In genomic region chr21:45300786-45301520, GRCh38 we compare ENCODE assay signal across 11 cellular contexts. TPM values are rescaled to one million over a fixed set of nuclear protein-coding genes. Genes with fewer than 3 reads are reported as not detected.
DNase-seq lines count a peak whose midpoint lies in the region; ATAC-seq, FAIRE-seq and TF ChIP-seq lines count a peak whose summit lies in the region.
"Had no signal": no experiment of that assay in that cellular context is flagged by ENCODE, and none has a peak within 500 bp of the region (broad histone marks: within the 10 kb centered on the region; RNA-seq: fewer than 3 reads in every experiment).

No MANE protein-coding gene starts in this region.

- peaks cover 7% of the 10 kb centered on the region for H3K27me3 Mint-ChIP-seq in CD4-positive, CD25-positive, alpha-beta regulatory T cell
- H3K27me3 Mint-ChIP-seq in stimulated activated naive B cell treated with anti-CD40 and anti-IgM and Interleukin-4, amounts not matched to agents 10 μg/mL and 1 μg/mL and 100 μg/mL, for 72 hours: peaks cover 18 to 34% of the 10 kb centered on the region in 2 donors
- H3K27me3 Mint-ChIP-seq: dendritic cell treated with granulocyte-macrophage colony-stimulating factor and Interleukin-4, amounts not matched to agents 40 ng/mL and 50 ng/mL, for 4 days had no signal

- in situ Hi-C loops in HepG2 (cut with HindIII; ENCODE audit: extremely low pct_ligation_motif_present, low pct_unique_long_range_greater_than_20kb): no loop called here

- H4K20me1 ChIP-seq in HepG2 (ENCODE audit: insufficient read depth, low read length): no peaks in the 10 kb centered on the region

- H3K4me1 ChIP-seq in CD4-positive, CD25-positive, alpha-beta regulatory T cell (ENCODE audit: control insufficient read depth, insufficient read depth, low read length, poor library complexity, severe bottlenecking): peaks cover 27% of the 10 kb centered on the region
- peaks cover 33% of the 10 kb centered on the region for H3K4me1 ChIP-seq in HepG2 (ENCODE audit: insufficient read depth, low read length)
- H3K4me1 ChIP-seq in foreskin keratinocyte: peaks cover 7% of the 10 kb centered on the region

- no peak overlapping the region for H3K9ac ChIP-seq in HepG2 (ENCODE audit: insufficient read depth, low read depth, low read length)

- H2AFZ ChIP-seq in HepG2 (ENCODE audit: low read length): no peak overlapping the region

- no peaks in the 10 kb centered on the region for H3K79me2 ChIP-seq in HepG2 (ENCODE audit: insufficient read depth, low read length)

- no peak overlapping the region for H3K4me2 ChIP-seq in HepG2 (ENCODE audit: low read depth, low read length)

- intact Hi-C loops in HepG2 (cut with micrococcal nuclease; ENCODE audit: unreplicated experiment) (no loop called here), sciatic nerve (cut with DNase I) (no loop called here)

- H3K36me3 Mint-ChIP-seq in CD4-positive, CD25-positive, alpha-beta regulatory T cell: no peaks in the 10 kb centered on the region
- peaks cover 2 to 8% of the 10 kb centered on the region in 2 donors for H3K36me3 Mint-ChIP-seq in stimulated activated naive B cell treated with anti-CD40 and anti-IgM and Interleukin-4, amounts not matched to agents 10 μg/mL and 1 μg/mL and 100 μg/mL, for 72 hours

- no peak for ATAC-seq in CD4-positive, CD25-positive, alpha-beta regulatory T cell (ENCODE audit: low read depth in 2 of 2)
- no peak for ATAC-seq in HepG2
- ATAC-seq in sciatic nerve: no peak
- ATAC-seq in stimulated activated naive B cell treated with anti-CD40 and anti-IgM and Interleukin-4, amounts not matched to agents 10 μg/mL and 1 μg/mL and 100 μg/mL, for 72 hours (replicated peaks): no peak
- ATAC-seq in foreskin keratinocyte: no peak

- CTCF ChIA-PET in HepG2 (lab: Yijun Ruan, JAX; ENCODE audit: low intra/inter-chr PET ratio, low total read pairs): no interaction called here

- no peak for TF ChIP-seq RAD21 in HepG2 (CRISPR knock-in tag; IDR thresholded peaks at IDR 0.05)

- H3K4me1 Mint-ChIP-seq in CD4-positive, CD25-positive, alpha-beta regulatory T cell: peaks cover 0 to 20% (median 9%) of the 10 kb centered on the region in 4 donors
- no peaks in the 10 kb centered on the region for H3K4me1 Mint-ChIP-seq in stimulated activated naive B cell treated with anti-CD40 and anti-IgM and Interleukin-4, amounts not matched to agents 10 μg/mL and 1 μg/mL and 100 μg/mL, for 72 hours

- H3K27me3 ChIP-seq in CD4-positive, CD25-positive, alpha-beta regulatory T cell (ENCODE audit: control insufficient read depth, insufficient read depth, low read length): no peaks in the 10 kb centered on the region
- H3K27me3 ChIP-seq in HepG2 (ENCODE audit: control insufficient read depth in 1 of 2, insufficient read depth in 2 of 2, low read length in 2 of 2): no peaks in the 10 kb centered on the region
- H3K27me3 ChIP-seq in foreskin keratinocyte: peaks cover 4% of the 10 kb centered on the region

- no peak for FAIRE-seq in HepG2 (lab: Jason Lieb, UNC)
- FAIRE-seq: frontal cortex had no signal

- WGBS in HepG2 (ENCODE audit: low lambda C conversion rate): 92% methylated on average over 42 of the region's 43 CpGs

- peak overlapping the region; percentile 84 for H3K27ac ChIP-seq in CD4-positive, CD25-positive, alpha-beta regulatory T cell (ENCODE audit: insufficient read depth, low read length, poor library complexity, severe bottlenecking)
- H3K27ac ChIP-seq in angular gyrus (ENCODE audit: low read depth, low read length): peak overlapping the region; percentile 5
- no peak overlapping the region for H3K27ac ChIP-seq in HepG2 (ENCODE audit: extremely low read length, insufficient read depth, low read length)
- no peak overlapping the region for H3K27ac ChIP-seq in foreskin keratinocyte

- H3K4me3 ChIP-seq in CD4-positive, CD25-positive, alpha-beta regulatory T cell (ENCODE audit: low read depth, low read length): no peak overlapping the region
- H3K4me3 ChIP-seq in HepG2 (replicated peaks in 1 of 3; ENCODE audit: insufficient read depth in 1 of 3, low read depth in 2 of 3, low read length in 3 of 3): no peak overlapping the region

- no peak for TF ChIP-seq POLR2A in HepG2 (IDR thresholded peaks at IDR 0.05; ENCODE audit: insufficient read depth in 1 of 2, low read depth in 2 of 2, low read length in 2 of 2)

- TF ChIP-seq EP300 in HepG2 (IDR thresholded peaks at IDR 0.05; ENCODE audit: low read depth in 2 of 2, low read length in 2 of 2): no peak
- TF ChIP-seq EP300 in HepG2 (CRISPR knock-in tag; IDR thresholded peaks at IDR 0.05; ENCODE audit: borderline replicate concordance): no peak

- peak overlapping the region in 1 of 3 donors; percentile 52 for H3K27ac Mint-ChIP-seq in CD4-positive, CD25-positive, alpha-beta regulatory T cell
- H3K27ac Mint-ChIP-seq in stimulated activated naive B cell treated with anti-CD40 and anti-IgM and Interleukin-4, amounts not matched to agents 10 μg/mL and 1 μg/mL and 100 μg/mL, for 72 hours: no peak overlapping the region
- H3K27ac Mint-ChIP-seq: dendritic cell treated with granulocyte-macrophage colony-stimulating factor and Interleukin-4, amounts not matched to agents 40 ng/mL and 50 ng/mL, for 4 days had no signal

- no TSS peak for BruUV-seq in HepG2 (replicated peaks; lab: Mats Ljungman, UMichigan)

- no peaks in the 10 kb centered on the region for H3K9me3 ChIP-seq in CD4-positive, CD25-positive, alpha-beta regulatory T cell (ENCODE audit: control insufficient read depth in 2 of 2, low read length in 2 of 2)
- H3K9me3 ChIP-seq in HepG2 (ENCODE audit: low read length): no peaks in the 10 kb centered on the region

- POLR2A ChIA-PET in HepG2 (lab: Yijun Ruan, JAX): no interaction called here

- no peaks in the 10 kb centered on the region for H3K9me3 Mint-ChIP-seq in CD4-positive, CD25-positive, alpha-beta regulatory T cell
- H3K9me3 Mint-ChIP-seq in stimulated activated naive B cell treated with anti-CD40 and anti-IgM and Interleukin-4, amounts not matched to agents 10 μg/mL and 1 μg/mL and 100 μg/mL, for 72 hours: no peaks in the 10 kb centered on the region
- H3K9me3 Mint-ChIP-seq: dendritic cell treated with granulocyte-macrophage colony-stimulating factor and Interleukin-4, amounts not matched to agents 40 ng/mL and 50 ng/mL, for 4 days had no signal

- TF ChIP-seq CTCF in HepG2 (CRISPR knock-in tag; IDR thresholded peaks at IDR 0.05) (no peak), foreskin keratinocyte (conservative IDR thresholded peaks at IDR 0.05) (no peak)

- DNase-seq in CD4-positive, CD25-positive, alpha-beta regulatory T cell: no peak
- DNase-seq in HepG2 (ENCODE audit: low spot score) (no peak), sciatic nerve (ENCODE audit: low spot score) (peak; percentile 62), NCI-H748 (lab: John Stamatoyannopoulos, UW; ENCODE audit: unreplicated experiment) (no peak), foreskin keratinocyte (no peak)
- no peak for DNase-seq in stimulated activated CD4-positive, alpha-beta T cell treated with anti-CD3 and anti-CD28 coated beads, Interleukin-2, amount 100 ng/mL, for 24 hours
- DNase-seq in stimulated activated naive B cell treated with anti-CD40 and anti-IgM and Interleukin-4, amounts not matched to agents 10 μg/mL and 1 μg/mL and 100 μg/mL, for 72 hours: no peak
- DNase-seq: activated CD4-positive, alpha-beta T cell treated with anti-CD3 and anti-CD28 coated beads, Interleukin-2, amount 50 U/mL, for 4 hours had no signal

- no peak overlapping the region for H3K4me3 Mint-ChIP-seq in CD4-positive, CD25-positive, alpha-beta regulatory T cell
- H3K4me3 Mint-ChIP-seq in stimulated activated naive B cell treated with anti-CD40 and anti-IgM and Interleukin-4, amounts not matched to agents 10 μg/mL and 1 μg/mL and 100 μg/mL, for 72 hours: no peak overlapping the region
- H3K4me3 Mint-ChIP-seq: dendritic cell treated with granulocyte-macrophage colony-stimulating factor and Interleukin-4, amounts not matched to agents 40 ng/mL and 50 ng/mL, for 4 days had no signal

- no peaks in the 10 kb centered on the region for H3K36me3 ChIP-seq in CD4-positive, CD25-positive, alpha-beta regulatory T cell (ENCODE audit: control insufficient read depth, insufficient read depth, low read length)
- no peaks in the 10 kb centered on the region for H3K36me3 ChIP-seq in HepG2 (replicated peaks in 1 of 2; ENCODE audit: control insufficient read depth in 1 of 2, insufficient read depth in 2 of 2, low read length in 2 of 2)

TF ChIP-seq in HepG2, 621 proteins besides CTCF, POLR2A, EP300 and RAD21:
- TF ChIP-seq ZNF766 (CRISPR knock-in tag; IDR thresholded peaks at IDR 0.05; ENCODE audit: borderline replicate concordance) (no peak), AGO2 (optimal IDR thresholded peaks at IDR 0.05; ENCODE audit: low read depth, low read length) (peak; percentile 11), KLF13 (CRISPR knock-in tag; IDR thresholded peaks at IDR 0.05) (no peak)

RNA-seq across cellular contexts. Expression of gene POFUT2, which starts 13.3 kb away (rescaled TPM):
- total RNA-seq in CD4-positive, CD25-positive, alpha-beta regulatory T cell: 55.6 TPM
- polyA plus RNA-seq in CD4-positive, CD25-positive, alpha-beta regulatory T cell: 1 to 10 TPM; 2.6 to 4.7 (median 3.2) TPM
- total RNA-seq in HepG2 (2016; rRNA removed; fragmentation: Illumina TruSeq; extraction: Trizol) (9.8 and 24.0 TPM in 2 replicates), sciatic nerve (44.2 TPM), foreskin keratinocyte (15.6 and 18.3 TPM in 2 replicates)
- 2.9 and 4.1 TPM in 2 replicates for total RNA-seq in HepG2 (2016; cell fraction: cytosol; rRNA removed; fragmentation: Illumina TruSeq; extraction: Trizol; ENCODE audit: low read depth)
- total RNA-seq in HepG2 (2016; cell fraction: insoluble cytoplasmic fraction; rRNA removed; fragmentation: Illumina TruSeq; extraction: Trizol): 8.5 and 20.1 TPM in 2 replicates
- total RNA-seq in HepG2 (2016; cell fraction: membrane; rRNA removed; fragmentation: Illumina TruSeq; extraction: Trizol): 7.7 and 7.9 TPM in 2 replicates
- total RNA-seq in HepG2 (2016; cell fraction: nucleus; rRNA removed; fragmentation: Illumina TruSeq; extraction: Trizol): 29.0 and 30.4 TPM in 2 replicates
- polyA plus RNA-seq in HepG2 (2011; rRNA removed) (21.7 and 22.8 TPM in 2 replicates), foreskin keratinocyte (12.2 and 13.3 TPM in 2 replicates)
- polyA plus RNA-seq in HepG2 (2011; cell fraction: cytosol; rRNA removed): 14.9 and 16.0 TPM in 2 replicates
- 67.0 and 84.3 TPM in 2 replicates for polyA plus RNA-seq in HepG2 (2011; cell fraction: nucleus; rRNA removed)
- 25.3 and 34.5 TPM in 2 replicates for polyA plus RNA-seq in HepG2 (2012)
- polyA plus RNA-seq in HepG2 (2016; cell fraction: cytosol; fragmentation: Illumina TruSeq; extraction: Trizol; ENCODE audit: low read depth): 3.3 and 3.7 TPM in 2 replicates
- polyA plus RNA-seq in HepG2 (2016; cell fraction: insoluble cytoplasmic fraction; fragmentation: Illumina TruSeq; extraction: Trizol; ENCODE audit: low read depth): 7.8 and 10.0 TPM in 2 replicates
- 6.3 and 6.9 TPM in 2 replicates for polyA plus RNA-seq in HepG2 (2016; cell fraction: membrane; fragmentation: Illumina TruSeq; extraction: Trizol; ENCODE audit: low read depth)
- polyA plus RNA-seq in HepG2 (2016; cell fraction: nucleus; fragmentation: Illumina TruSeq; extraction: Trizol; ENCODE audit: insufficient read depth, low read depth): 66.5 TPM in 2 replicates
- polyA minus RNA-seq in HepG2 (2011; rRNA and poly(A)+ RNA removed; ENCODE audit: low replicate concordance): 10.4 and 14.1 TPM in 2 replicates
- polyA minus RNA-seq in HepG2 (2011; cell fraction: cytosol; rRNA and poly(A)+ RNA removed): 8.6 and 9.1 TPM in 2 replicates
- 22.9 and 23.1 TPM in 2 replicates for polyA minus RNA-seq in HepG2 (2011; cell fraction: nucleus; rRNA and poly(A)+ RNA removed)

Comparison
In these comparisons a context has a peak if more than half of its experiments do, and no peak if none do; other contexts are left out.
1. H3K27ac ChIP-seq: peak in CD4-positive, CD25-positive, alpha-beta regulatory T cell (single experiment) and angular gyrus (single experiment); none in HepG2 (single experiment) and foreskin keratinocyte (single experiment).